16 cellular contexts compared by ENCODE assay signal in the genomic region with DNA sequence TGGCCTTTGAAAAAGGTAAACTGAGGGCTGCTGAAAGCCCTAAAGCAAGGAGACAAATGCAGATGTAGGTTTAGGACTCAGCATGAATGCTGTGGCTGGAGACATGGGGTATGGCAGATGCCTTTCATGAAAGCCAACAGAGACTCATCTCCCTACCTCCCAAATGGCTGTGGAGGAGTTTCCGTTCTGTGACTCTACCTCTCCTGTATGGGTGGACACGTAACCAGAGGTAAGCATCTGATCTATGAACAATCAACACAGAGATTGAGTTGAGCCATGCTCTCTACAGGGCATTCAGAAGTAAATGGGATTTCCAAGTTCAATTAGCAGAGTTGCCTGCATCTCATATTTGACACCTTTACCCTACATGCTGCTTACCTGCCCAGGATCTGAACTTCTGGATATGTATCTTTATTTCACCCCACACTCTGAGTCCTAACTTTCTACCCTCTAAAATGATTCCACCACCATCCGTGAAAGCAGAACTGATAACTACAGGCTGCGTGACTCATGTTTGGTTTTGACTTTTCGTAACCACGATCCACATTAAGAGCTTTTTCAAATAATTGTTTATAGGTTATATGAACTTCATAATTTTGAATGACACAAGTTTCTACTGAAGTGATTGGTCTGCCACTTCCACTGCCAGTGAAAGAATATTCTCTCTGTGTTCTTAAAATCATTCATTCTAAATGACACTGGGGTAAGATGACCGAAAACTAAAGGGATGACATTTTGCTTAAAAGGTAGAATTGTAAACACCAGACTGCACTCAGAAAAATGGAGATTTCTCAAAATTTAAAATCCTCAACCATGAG.
DNase-seq lines count a peak whose midpoint lies in the region; ATAC-seq and TF ChIP-seq lines count a peak whose summit lies in the region.
"Had no signal": no experiment of that assay in that cellular context is flagged by ENCODE, and none has a peak within 500 bp of the region (broad histone marks: within the 10 kb centered on the region; RNA-seq: fewer than 3 reads in every experiment).

No MANE protein-coding gene starts in this region.

- H3K23ac ChIP-seq in neuronal stem cell (ENCODE audit: low read depth, low read length, poor library complexity) = no peak overlapping the region

- no peak overlapping the region for H4K8ac ChIP-seq in neuronal stem cell (ENCODE audit: low read depth, low read length)

- no peak overlapping the region for H4K91ac ChIP-seq in neuronal stem cell (ENCODE audit: low read depth, low read length, poor library complexity)

- no peak overlapping the region for H2AFZ ChIP-seq in DND-41 (ENCODE audit: low read depth, low read length)
- no peak overlapping the region for H2AFZ ChIP-seq in neuronal stem cell (ENCODE audit: low read length)

- DNase-seq in DND-41 (no peak), GM20000 (ENCODE audit: low spot score) (peak; percentile 5), OCI-M1 (lab: John Stamatoyannopoulos, UW) (peak; percentile 3), neuronal stem cell (ENCODE audit: low spot score) (no peak), suprapubic skin (ENCODE audit: low spot score in 2 of 2) (no peak), glomerular visceral epithelial cell (ENCODE audit: extremely low spot score) (no peak)
- DNase-seq: activated effector memory CD4-positive, alpha-beta T cell treated with anti-CD3 and anti-CD28 coated beads, Interleukin-2, amount 50 U/mL, for 16 hours; DMS53; erythroblast; NCI-H2081; NCI-H526 treated with DMSO at 0.1 percent for 48 hours; posterior cingulate gyrus; testis had no signal

- no peak overlapping the region for H2BK5ac ChIP-seq in neuronal stem cell (ENCODE audit: low read length)

- H4K20me1 ChIP-seq in DND-41 (ENCODE audit: insufficient read depth, low read length) = no peaks in the 10 kb centered on the region

- no peak overlapping the region for H2BK15ac ChIP-seq in neuronal stem cell (ENCODE audit: low read length)

- no peak for TF ChIP-seq EP300 in suprapubic skin (IDR thresholded peaks at IDR 0.05)

- no peak overlapping the region for H3K4ac ChIP-seq in neuronal stem cell (ENCODE audit: low read length)

- no peak overlapping the region for H3K9ac ChIP-seq in DND-41 (ENCODE audit: low read depth, low read length)
- no peak overlapping the region for H3K9ac ChIP-seq in neuronal stem cell (ENCODE audit: low read depth, low read length, poor library complexity)

- H2BK12ac ChIP-seq in neuronal stem cell (ENCODE audit: low read length) = no peak overlapping the region

- no peaks in the 10 kb centered on the region for H3K9me3 ChIP-seq in DND-41 (ENCODE audit: insufficient read depth, low read length, severe bottlenecking)
- no peaks in the 10 kb centered on the region for H3K9me3 ChIP-seq in neuronal stem cell (replicated peaks in 1 of 2; ENCODE audit: control insufficient read depth in 2 of 2, insufficient read depth in 1 of 2, low read depth in 1 of 2, low read length in 2 of 2)
- no peaks in the 10 kb centered on the region for H3K9me3 ChIP-seq in suprapubic skin
- H3K9me3 ChIP-seq: testis had no signal

- H3K27me3 ChIP-seq in DND-41 (ENCODE audit: insufficient read depth, low read length, poor library complexity) (no peaks in the 10 kb centered on the region), neuronal stem cell (ENCODE audit: control insufficient read depth in 3 of 3, insufficient read depth in 3 of 3, low read depth in 1 of 3, low read length in 3 of 3) (no peaks in the 10 kb centered on the region), suprapubic skin (no peaks in the 10 kb centered on the region)
- H3K27me3 ChIP-seq: testis had no signal

- TF ChIP-seq CTCF in DND-41 (IDR thresholded peaks at IDR 0.05; ENCODE audit: borderline replicate concordance, extremely low read depth, low read length, poor library complexity, severe bottlenecking) (no peak), GM20000 (IDR thresholded peaks at IDR 0.05; ENCODE audit: extremely low read depth, missing control alignments) (no peak), suprapubic skin (IDR thresholded peaks at IDR 0.05) (no peak)

- H2BK120ac ChIP-seq in neuronal stem cell (ENCODE audit: low read depth, low read length) = no peak overlapping the region

- no peak overlapping the region for H3K14ac ChIP-seq in neuronal stem cell (ENCODE audit: low read length)

- no peaks in the 10 kb centered on the region for H3K79me2 ChIP-seq in DND-41 (ENCODE audit: insufficient read depth, low read length)

- no peak overlapping the region for H2AK5ac ChIP-seq in neuronal stem cell (ENCODE audit: low read depth, low read length)

- no peak for TF ChIP-seq POLR2A in suprapubic skin (IDR thresholded peaks at IDR 0.05)

- no peak overlapping the region for H3K4me2 ChIP-seq in DND-41 (ENCODE audit: insufficient read depth, low read length)
- H3K4me2 ChIP-seq in neuronal stem cell (ENCODE audit: insufficient read depth, low read length, poor library complexity, severe bottlenecking) = no peak overlapping the region

- H3K4me3 ChIP-seq in DND-41 (ENCODE audit: low read depth in 1 of 2, low read length in 2 of 2) (no peak overlapping the region), neuronal stem cell (ENCODE audit: low read length in 2 of 2) (no peak overlapping the region), suprapubic skin (no peak overlapping the region)
- H3K4me3 ChIP-seq: skin epidermis, testis had no signal

- H3K4me1 ChIP-seq in DND-41 (ENCODE audit: insufficient read depth, low read length) = peaks cover 13% of the 10 kb centered on the region
- H3K4me1 ChIP-seq in neuronal stem cell (ENCODE audit: control insufficient read depth in 2 of 2, insufficient read depth in 1 of 2, low read depth in 1 of 2, low read length in 2 of 2) = peaks cover 2% of the 10 kb centered on the region in 2 donors
- no peaks in the 10 kb centered on the region for H3K4me1 ChIP-seq in suprapubic skin
- H3K4me1 ChIP-seq: testis had no signal

- ATAC-seq in DND-41 (ENCODE audit: insufficient read depth, low read depth) = peak; percentile 49
- ATAC-seq in GM18868 (IDR thresholded peaks at IDR 0.05; ENCODE audit: unreplicated experiment) = no peak
- ATAC-seq: WTC11 had no signal

- no CpG with 5 or more reads among the region's 7 CpGs for WGBS in neuronal stem cell (ENCODE audit: extremely low coverage in 2 of 2, insufficient read length in 2 of 2, insufficient replicate concordance in 1 of 2), 2 donors
- WGBS in suprapubic skin = 83% methylated on average over 7 of the region's 7 CpGs

- H3K79me1 ChIP-seq in neuronal stem cell (ENCODE audit: low read depth, low read length) = no peaks in the 10 kb centered on the region

- H3K36me3 ChIP-seq in DND-41 (ENCODE audit: insufficient read depth, low read length) (no peaks in the 10 kb centered on the region), neuronal stem cell (replicated peaks in 1 of 2; ENCODE audit: control insufficient read depth in 2 of 2, insufficient read depth in 2 of 2, low read length in 2 of 2) (no peaks in the 10 kb centered on the region), suprapubic skin (no peaks in the 10 kb centered on the region)

- H3K18ac ChIP-seq in neuronal stem cell (ENCODE audit: low read length) = peak overlapping the region; percentile 27

- no peak overlapping the region for H3K27ac ChIP-seq in DND-41 (ENCODE audit: low read length)
- no peak overlapping the region for H3K27ac ChIP-seq in neuronal stem cell (replicated peaks; ENCODE audit: low read length)
- no peak overlapping the region for H3K27ac ChIP-seq in suprapubic skin
- H3K27ac ChIP-seq: skin epidermis, testis had no signal

Comparison
In these comparisons a context has a peak if more than half of its experiments do, and no peak if none do; other contexts are left out.
1. DNase-seq: peak in GM20000 (single experiment) and OCI-M1 (single experiment); none in DND-41 (single experiment), neuronal stem cell (single experiment), suprapubic skin (0 of 2) and glomerular visceral epithelial cell (single experiment).